In genomic region chr18:62365420-62365819, GRCh38 we compare ENCODE assay signal across 23 cellular contexts. TPM values are rescaled to one million over a fixed set of nuclear protein-coding genes. Genes with fewer than 3 reads are reported as not detected.
DNase-seq lines count a peak whose midpoint lies in the region; ATAC-seq, FAIRE-seq and TF ChIP-seq lines count a peak whose summit lies in the region.
"Had no signal": no experiment of that assay in that cellular context is flagged by ENCODE, and none has a peak within 500 bp of the region (broad histone marks: within the 10 kb centered on the region; RNA-seq: fewer than 3 reads in every experiment).

No MANE protein-coding gene starts in this region.

- no TSS peak for BruUV-seq in GM12878 (replicated peaks; lab: Mats Ljungman, UMichigan)

- no peak for TF ChIP-seq RAD21 in GM12878 (IDR thresholded peaks at IDR 0.05; ENCODE audit: insufficient read depth, low read depth, low read length)

- SMC1A ChIA-PET in GM12878 (lab: Charles Lee; ENCODE audit: uncharacterized antibody, unreplicated experiment), result no interaction called here

- FAIRE-seq in GM12878 (lab: Jason Lieb, UNC), result no peak
- FAIRE-seq: keratinocyte, pancreas had no signal

- peak; percentile 60 for DNase-seq in activated CD8-positive, alpha-beta memory T cell treated with anti-CD3 and anti-CD28 coated beads, Interleukin-2, amount 10 ng/mL, durations not matched to agents 7 days and 5 days
- no peak for DNase-seq in activated CD8-positive, alpha-beta memory T cell treated with anti-CD3 and anti-CD28 coated beads, Interleukin-2, amount 50 U/mL, for 4 hours
- DNase-seq in GM12878 (ENCODE audit: low read depth, low spot score), result no peak
- DNase-seq in UCSD-AML1 (lab: John Stamatoyannopoulos, UW; ENCODE audit: unreplicated experiment), result no peak
- DNase-seq in SHP77 treated with DMSO at 0.1 percent for 48 hours (lab: John Stamatoyannopoulos, UW), result no peak
- no peak for DNase-seq in nucleus accumbens (lab: John Stamatoyannopoulos, UW)
- DNase-seq: activated CD4-positive, CD25-positive, alpha-beta regulatory T cell; activated naive CD4-positive, alpha-beta T cell; anterior cingulate cortex; NCI-H1417; NCI-H2081; nephron progenitor cell; pancreas; PC-3; stimulated activated CD4-positive, alpha-beta T cell treated with anti-CD3 and anti-CD28 coated beads, Interleukin-2, amount 100 ng/mL, for 48 hours; stimulated activated naive CD4-positive, alpha-beta T cell; T1000 had no signal

- POLR2A ChIA-PET in GM12878 (lab: Charles Lee), result interaction anchor here (0.5 kb wide), 1 partner anchor 197 kb away, joined by 3 read pairs; no protein-coding TSS in a partner anchor

- no peak overlapping the region for H3K4me3 ChIP-seq in GM12878
- H3K4me3 ChIP-seq: pancreas had no signal

- no peak overlapping the region for H2AFZ ChIP-seq in GM12878 (ENCODE audit: control insufficient read depth, low read depth, low read length)

- peaks cover 52% of the 10 kb centered on the region for H3K4me1 Mint-ChIP-seq in activated CD8-positive, alpha-beta memory T cell treated with anti-CD3 and anti-CD28 coated beads, Interleukin-2, amount 10 ng/mL, durations not matched to agents 7 days and 5 days
- peaks cover 34% of the 10 kb centered on the region for H3K4me1 Mint-ChIP-seq in T-helper 1 cell treated with Interleukin-12 subunit alpha and Interleukin-12 subunit beta and Interleukin-4 antibody, amounts not matched to agents 30 μg/mL and 1 μg/mL, for 36 hours (ENCODE audit: low read depth)
- H3K4me1 Mint-ChIP-seq: B cell had no signal

- H3K27ac ChIP-seq in GM12878 (ENCODE audit: control insufficient read depth, insufficient read depth), result no peak overlapping the region
- H3K27ac ChIP-seq: pancreas had no signal

- H3K4me3 Mint-ChIP-seq in activated CD8-positive, alpha-beta memory T cell treated with anti-CD3 and anti-CD28 coated beads, Interleukin-2, amount 10 ng/mL, durations not matched to agents 7 days and 5 days, result no peak overlapping the region
- H3K4me3 Mint-ChIP-seq in T-helper 1 cell treated with Interleukin-12 subunit alpha and Interleukin-12 subunit beta and Interleukin-4 antibody, amounts not matched to agents 30 μg/mL and 1 μg/mL, for 36 hours, result no peak overlapping the region
- H3K4me3 Mint-ChIP-seq: B cell, nephron progenitor cell had no signal

- RAD21 ChIA-PET in GM12878 (lab: Charles Lee; ENCODE audit: unreplicated experiment), result no interaction called here

- peaks cover 53% of the 10 kb centered on the region for H3K36me3 Mint-ChIP-seq in activated CD8-positive, alpha-beta memory T cell treated with anti-CD3 and anti-CD28 coated beads, Interleukin-2, amount 10 ng/mL, durations not matched to agents 7 days and 5 days
- H3K36me3 Mint-ChIP-seq in T-helper 1 cell treated with Interleukin-12 subunit alpha and Interleukin-12 subunit beta and Interleukin-4 antibody, amounts not matched to agents 30 μg/mL and 1 μg/mL, for 36 hours (ENCODE audit: low read depth), result peaks cover 42% of the 10 kb centered on the region

- no peaks in the 10 kb centered on the region for H4K20me1 ChIP-seq in GM12878 (ENCODE audit: control insufficient read depth, insufficient read depth)

- H3K27ac Mint-ChIP-seq in activated CD8-positive, alpha-beta memory T cell treated with anti-CD3 and anti-CD28 coated beads, Interleukin-2, amount 10 ng/mL, durations not matched to agents 7 days and 5 days, result peak overlapping the region; percentile 69
- peak overlapping the region; percentile 72 for H3K27ac Mint-ChIP-seq in T-helper 1 cell treated with Interleukin-12 subunit alpha and Interleukin-12 subunit beta and Interleukin-4 antibody, amounts not matched to agents 30 μg/mL and 1 μg/mL, for 36 hours
- H3K27ac Mint-ChIP-seq: B cell had no signal

- intact Hi-C loops in GM12878 (cut with micrococcal nuclease; ENCODE audit: unreplicated experiment), result no loop called here

- TF ChIP-seq CTCF in GM12878 (IDR thresholded peaks at IDR 0.05 in 2 of 3, conservative IDR thresholded peaks at IDR 0.05 in 1 of 3; ENCODE audit: control insufficient read depth in 2 of 3, extremely low read depth in 1 of 3, insufficient read depth in 1 of 3, low read depth in 3 of 3, low read length in 3 of 3), result no peak

- ATAC-seq in activated CD8-positive, alpha-beta memory T cell treated with anti-CD3 and anti-CD28 coated beads, Interleukin-2, amount 10 ng/mL, durations not matched to agents 7 days and 5 days, result peak; percentile 66
- ATAC-seq in GM18519 (IDR thresholded peaks at IDR 0.05; ENCODE audit: low FRiP score, unreplicated experiment), result peak; percentile 42
- peak; percentile 37 for ATAC-seq in GM12878
- ATAC-seq: HCT116, pancreas, PC-3, Right ventricle myocardium inferior had no signal

- no peak overlapping the region for H3K4me2 ChIP-seq in GM12878 (ENCODE audit: control insufficient read depth, insufficient read depth)

- no peaks in the 10 kb centered on the region for H3K27me3 ChIP-seq in GM12878 (replicated peaks in 1 of 2; ENCODE audit: control insufficient read depth in 2 of 2, insufficient read depth in 2 of 2, low read length in 1 of 2)
- H3K27me3 ChIP-seq: pancreas had no signal

- no peaks in the 10 kb centered on the region for H3K9me3 Mint-ChIP-seq in activated CD8-positive, alpha-beta memory T cell treated with anti-CD3 and anti-CD28 coated beads, Interleukin-2, amount 10 ng/mL, durations not matched to agents 7 days and 5 days (ENCODE audit: low read depth)
- H3K9me3 Mint-ChIP-seq in T-helper 1 cell treated with Interleukin-12 subunit alpha and Interleukin-12 subunit beta and Interleukin-4 antibody, amounts not matched to agents 30 μg/mL and 1 μg/mL, for 36 hours, result no peaks in the 10 kb centered on the region
- H3K9me3 Mint-ChIP-seq: nephron progenitor cell had no signal

- no peaks in the 10 kb centered on the region for H3K79me2 ChIP-seq in GM12878 (ENCODE audit: control insufficient read depth, insufficient read depth, low read length)

- H3K36me3 ChIP-seq in GM12878 (ENCODE audit: control insufficient read depth in 2 of 2, insufficient read depth in 2 of 2, low read length in 1 of 2), result no peaks in the 10 kb centered on the region; a peak in 1 of 4 replicates
- H3K36me3 ChIP-seq: pancreas had no signal

- H3K27me3 Mint-ChIP-seq in activated CD8-positive, alpha-beta memory T cell treated with anti-CD3 and anti-CD28 coated beads, Interleukin-2, amount 10 ng/mL, durations not matched to agents 7 days and 5 days, result peaks cover 3% of the 10 kb centered on the region
- no peaks in the 10 kb centered on the region for H3K27me3 Mint-ChIP-seq in T-helper 1 cell treated with Interleukin-12 subunit alpha and Interleukin-12 subunit beta and Interleukin-4 antibody, amounts not matched to agents 30 μg/mL and 1 μg/mL, for 36 hours (ENCODE audit: low read depth)

- in situ Hi-C loops in GM12878 (cut with MboI), result no loop called here

- H3K4me1 ChIP-seq in GM12878 (ENCODE audit: control insufficient read depth, insufficient read depth, low read length), result peaks cover 6% of the 10 kb centered on the region
- H3K4me1 ChIP-seq: pancreas had no signal

- H3K9me3 ChIP-seq in GM12878 (replicated peaks; ENCODE audit: control insufficient read depth, insufficient read depth, low read length), result no peaks in the 10 kb centered on the region
- H3K9me3 ChIP-seq: pancreas had no signal

- no peak overlapping the region for H3K9ac ChIP-seq in GM12878 (ENCODE audit: control insufficient read depth, insufficient read depth, low read length)

- CTCF ChIA-PET in activated CD8-positive, alpha-beta memory T cell treated with anti-CD3 and anti-CD28 coated beads, Interleukin-2, amount 10 ng/mL, durations not matched to agents 7 days and 5 days (lab: Charles Lee), result interaction anchor here (1.2 kb wide), 1 partner anchor 14 kb away, joined by 4 read pairs; no protein-coding TSS in a partner anchor
- CTCF ChIA-PET in GM12878 (lab: Yijun Ruan, JAX), result no interaction called here

- no peak for TF ChIP-seq POLR2A in GM12878 (IDR thresholded peaks at IDR 0.05; ENCODE audit: low read depth, low read length)

- TF ChIP-seq EP300 in GM12878 (IDR thresholded peaks at IDR 0.05; ENCODE audit: borderline replicate concordance in 1 of 2, control insufficient read depth in 1 of 2, low read depth in 2 of 2, low read length in 2 of 2), result no peak

- WGBS in GM12878 (ENCODE audit: insufficient coverage, insufficient replicate concordance, low lambda C conversion rate, missing lambda C conversion rate), result 18% methylated on average over 2 of the region's 2 CpGs

TF ChIP-seq in GM12878, 131 proteins besides CTCF, POLR2A, EP300 and RAD21 (continues in another document):
- TF ChIP-seq CHD4 (IDR thresholded peaks at IDR 0.05), result no peak
- TF ChIP-seq ZBTB33 (IDR thresholded peaks at IDR 0.05), result no peak

RNA-seq across cellular contexts. Expression of gene TNFRSF11A, which starts 40.3 kb away (rescaled TPM):
- total RNA-seq in activated CD8-positive, alpha-beta memory T cell treated with anti-CD3 and anti-CD28 coated beads, Interleukin-2, amount 10 ng/mL, durations not matched to agents 7 days and 5 days, result 1 to 10 TPM; 8.0 to 9.7 TPM
- total RNA-seq in GM12878 (2013; cell fraction: nucleolus; rRNA removed), result 15.6 and 21.1 TPM in 2 replicates
- total RNA-seq in GM12878 (2014; rRNA removed), result 0.11 TPM in 2 replicates
- 0.09 and 0.45 TPM in 2 replicates for total RNA-seq in GM12878 (2014; rRNA removed; fragmentation: Illumina TruSeq; extraction: Trizol)
- total RNA-seq in GM12878 (2021), result 0.18 and 0.56 TPM in 2 replicates
- polyA plus RNA-seq in GM12878 (2011; ENCODE audit: low read depth), result 0.17 TPM
- 3.2 and 4.0 TPM in 2 replicates for polyA plus RNA-seq in GM12878 (2011; rRNA removed)
- 4.0 and 4.8 TPM in 2 replicates for polyA plus RNA-seq in GM12878 (2011; cell fraction: cytosol; rRNA removed)
- 4.5 and 5.4 TPM in 2 replicates for polyA plus RNA-seq in GM12878 (2011; cell fraction: nucleus; rRNA removed)
- polyA plus RNA-seq in GM12878 (2012), result 0.11 and 0.65 TPM in 2 replicates
- polyA plus RNA-seq in GM12878 (2014; fragmentation: Illumina TruSeq; extraction: Trizol), result 0.06 and 0.07 TPM in 2 replicates
- polyA plus RNA-seq in GM12878 (2014; fragmentation: Nextera tagmentation; extraction: Ambion mirVana), result under 1 TPM; 0.07 to 0.10 TPM
- polyA plus RNA-seq in GM12878 (2014; rRNA removed), result 0.09 and 0.29 TPM in 2 replicates
- under 1 TPM; 0.28 to 0.35 TPM for polyA plus RNA-seq in GM12878 (2016; fragmentation: Nextera tagmentation; extraction: Ambion mirVana)
- polyA minus RNA-seq in GM12878 (2011; rRNA and poly(A)+ RNA removed), result 4.2 and 4.6 TPM in 2 replicates
- polyA minus RNA-seq in GM12878 (2011; cell fraction: cytosol; rRNA and poly(A)+ RNA removed), result 0.42 and 1.1 TPM in 2 replicates
- polyA minus RNA-seq in GM12878 (2011; cell fraction: nucleus; rRNA and poly(A)+ RNA removed), result 4.8 and 6.1 TPM in 2 replicates
